ENCODE assay signal across 15 cellular contexts in genomic region chr12:89695830-89696229, GRCh38. TPM values are rescaled to one million over a fixed set of nuclear protein-coding genes. Genes with fewer than 3 reads are reported as not detected.
DNase-seq lines count a peak whose midpoint lies in the region; ATAC-seq and TF ChIP-seq lines count a peak whose summit lies in the region.
"Had no signal": no experiment of that assay in that cellular context is flagged by ENCODE, and none has a peak within 500 bp of the region (broad histone marks: within the 10 kb centered on the region; RNA-seq: fewer than 3 reads in every experiment).

No MANE protein-coding gene starts in this region.

- H3K27me3 Mint-ChIP-seq in memory B cell: no peaks in the 10 kb centered on the region
- H3K27me3 Mint-ChIP-seq: activated T-cell treated with anti-CD3 and anti-CD28 coated beads, Interleukin-2, amount 50 U/mL, for 24 hours; CD8-positive, alpha-beta memory T cell; natural killer cell treated with Interleukin-12 subunit alpha and Interleukin-12 subunit beta and Interleukin-15 and Interleukin-18, amount 100 ng/mL, for 72 hours had no signal

- no peaks in the 10 kb centered on the region for H3K27me3 ChIP-seq in stomach
- H3K27me3 ChIP-seq: sigmoid colon had no signal

- 78 to 92% (median 85%) methylated on average over 1 of the region's 1 CpG for WGBS in stomach, 5 donors

- peak overlapping the region; percentile 15 for H3K4me3 Mint-ChIP-seq in memory B cell
- H3K4me3 Mint-ChIP-seq: activated T-cell treated with anti-CD3 and anti-CD28 coated beads, Interleukin-2, amount 50 U/mL, for 24 hours; natural killer cell treated with Interleukin-12 subunit alpha and Interleukin-12 subunit beta and Interleukin-15 and Interleukin-18, amount 100 ng/mL, for 72 hours had no signal

- no peaks in the 10 kb centered on the region for H3K36me3 ChIP-seq in stomach
- H3K36me3 ChIP-seq: sigmoid colon had no signal

- H3K36me3 Mint-ChIP-seq in memory B cell: peaks cover 15% of the 10 kb centered on the region
- H3K36me3 Mint-ChIP-seq: natural killer cell treated with Interleukin-12 subunit alpha and Interleukin-12 subunit beta and Interleukin-15 and Interleukin-18, amount 100 ng/mL, for 72 hours had no signal

- peaks cover 16 to 62% (median 35%) of the 10 kb centered on the region in 4 donors for H3K4me1 ChIP-seq in stomach

- intact Hi-C loops in stomach (cut with DNase I; ENCODE audit: low total_unique reads): no loop called here

- ATAC-seq in GM18867 (IDR thresholded peaks at IDR 0.05; ENCODE audit: unreplicated experiment) (peak; percentile 53), GM21529 (IDR thresholded peaks at IDR 0.05; ENCODE audit: unreplicated experiment) (peak; percentile 51), HG03571 (IDR thresholded peaks at IDR 0.05; ENCODE audit: unreplicated experiment) (peak; percentile 69), memory B cell (ENCODE audit: low read depth) (no peak)
- ATAC-seq in activated CD4-positive, CD25-positive, alpha-beta regulatory T cell treated with anti-CD3 and anti-CD28 coated beads, Interleukin-2, amount 50 U/mL, for 24 hours: no peak
- ATAC-seq: natural killer cell treated with Interleukin-12 subunit alpha and Interleukin-12 subunit beta and Interleukin-15 and Interleukin-18, amount 100 ng/mL, for 72 hours had no signal

- H3K4me3 ChIP-seq in stomach: no peak overlapping the region

- DNase-seq in memory B cell (ENCODE audit: low spot score in 2 of 2) (no peak), stomach (no peak)
- no peak for DNase-seq in activated CD4-positive, alpha-beta T cell treated with anti-CD3 and anti-CD28 coated beads for 4 hours
- DNase-seq: activated T-cell treated with anti-CD3 and anti-CD28 coated beads, Interleukin-2, amount 50 U/mL, for 24 hours; CD8-positive, alpha-beta memory T cell; effector memory CD4-positive, alpha-beta T cell; islet precursor cell; NCI-H1048; sigmoid colon had no signal

- peak overlapping the region; percentile 56 for H3K27ac Mint-ChIP-seq in memory B cell
- H3K27ac Mint-ChIP-seq: activated T-cell treated with anti-CD3 and anti-CD28 coated beads, Interleukin-2, amount 50 U/mL, for 24 hours had no signal

- no peak for TF ChIP-seq EP300 in stomach (IDR thresholded peaks at IDR 0.05)

- no peaks in the 10 kb centered on the region for H3K9me3 ChIP-seq in stomach
- H3K9me3 ChIP-seq: sigmoid colon had no signal

- no peak for TF ChIP-seq CTCF in stomach (IDR thresholded peaks at IDR 0.05)

- no peak for TF ChIP-seq POLR2A in stomach (IDR thresholded peaks at IDR 0.05)

- no peaks in the 10 kb centered on the region for H3K9me3 Mint-ChIP-seq in memory B cell
- H3K9me3 Mint-ChIP-seq: activated T-cell treated with anti-CD3 and anti-CD28 coated beads, Interleukin-2, amount 50 U/mL, for 24 hours; CD8-positive, alpha-beta memory T cell; natural killer cell treated with Interleukin-12 subunit alpha and Interleukin-12 subunit beta and Interleukin-15 and Interleukin-18, amount 100 ng/mL, for 72 hours had no signal

- H3K27ac ChIP-seq in stomach: no peak overlapping the region
- H3K27ac ChIP-seq: VCaP had no signal

- H3K4me1 Mint-ChIP-seq in memory B cell: peaks cover 60% of the 10 kb centered on the region

RNA-seq across cellular contexts. Expression of gene ATP2B1, which starts 12.8 kb away (rescaled TPM):
- total RNA-seq in stomach: 10 to 100 TPM; 15.8 to 84.1 (median 31.0) TPM
- polyA plus RNA-seq in stomach: 1 to 10 TPM; 3.5 to 4.7 (median 4.0) TPM

Comparison
In these comparisons a context has a peak if more than half of its experiments do, and no peak if none do; other contexts are left out.
1. ATAC-seq: peak in GM18867 (single experiment), GM21529 (single experiment) and HG03571 (single experiment); none in memory B cell (single experiment) and activated CD4-positive, CD25-positive, alpha-beta regulatory T cell treated with anti-CD3 and anti-CD28 coated beads, Interleukin-2, amount 50 U/mL, for 24 hours (0 of 2).